In genomic region chr7:6825236-6826125, GRCh38 we compare ENCODE assay signal across 8 cellular contexts. TPM values are rescaled to one million over a fixed set of nuclear protein-coding genes. Genes with fewer than 3 reads are reported as not detected.
DNase-seq lines count a peak whose midpoint lies in the region; ATAC-seq and TF ChIP-seq lines count a peak whose summit lies in the region.
"Not testable (repeated sequence)": the region's sequence is repeated elsewhere in the genome, so short reads cannot be mapped to it uniquely, and the experiment has no call there.

No MANE protein-coding gene starts in this region.

- H3K9me3 ChIP-seq in ES-I3 (ENCODE audit: control insufficient read depth, insufficient read depth, low read length); KOPT-K1 (ENCODE audit: insufficient read depth, low read length, poor library complexity, severe bottlenecking); thymus (ENCODE audit: control insufficient read depth): not testable (repeated sequence)

- ATAC-seq in GM21381 (IDR thresholded peaks at IDR 0.05; ENCODE audit: unreplicated experiment): peak; percentile 47
- peak; percentile 38 for ATAC-seq in HG02970 (IDR thresholded peaks at IDR 0.05; ENCODE audit: low FRiP score, unreplicated experiment)
- peak; percentile 11 to 49 for ATAC-seq in activated T-cell treated with anti-CD3 and anti-CD28 coated beads, Interleukin-2, amount 50 U/mL, for 72 hours (replicated peaks in 1 of 2)
- peak; percentile 41 to 49 for ATAC-seq in naive B cell (ENCODE audit: low read depth in 2 of 2)

- whole genome bisulfite sequencing in thymus: 28% methylated on average over 9 of the region's 42 CpGs

- peak overlapping the region; percentile 68 for H3K27ac ChIP-seq in KOPT-K1 (ENCODE audit: low read depth, low read length, poor library complexity, severe bottlenecking)
- not testable (repeated sequence) for H3K27ac ChIP-seq in thymus (ENCODE audit: low read depth)

- not testable (repeated sequence) for H3K36me3 ChIP-seq in ES-I3 (ENCODE audit: insufficient read depth, low read length); thymus (ENCODE audit: control insufficient read depth, insufficient read depth)
- H3K36me3 ChIP-seq in KOPT-K1 (ENCODE audit: insufficient read depth, low read length): peaks cover 32% of the 10 kb centered on the region

- peaks cover 4 to 12% of the 10 kb centered on the region in 2 donors for H3K36me3 Mint-ChIP-seq in activated T-cell treated with anti-CD3 and anti-CD28 coated beads, Interleukin-2, amount 50 U/mL, for 72 hours (ENCODE audit: insufficient read depth in 2 of 2)
- not testable (repeated sequence) for H3K36me3 Mint-ChIP-seq in naive B cell

- not testable (repeated sequence) for H3K4me1 ChIP-seq in ES-I3 (ENCODE audit: insufficient read depth, low read length); thymus (ENCODE audit: control insufficient read depth, insufficient read depth, low read length)

- DNase-seq in activated T-cell treated with anti-CD3 and anti-CD28 coated beads, Interleukin-2, amount 50 U/mL, for 72 hours; epithelial cell of proximal tubule (ENCODE audit: low read depth); naive B cell: not testable (repeated sequence)

- peak overlapping the region; percentile 70 to 77 for H3K4me3 Mint-ChIP-seq in activated T-cell treated with anti-CD3 and anti-CD28 coated beads, Interleukin-2, amount 50 U/mL, for 72 hours
- H3K4me3 Mint-ChIP-seq in naive B cell: peak overlapping the region in 7 of 8 donors; percentile 6 to 96 (median 87)

- not testable (repeated sequence) for H3K9me3 Mint-ChIP-seq in activated T-cell treated with anti-CD3 and anti-CD28 coated beads, Interleukin-2, amount 50 U/mL, for 72 hours; naive B cell

- not testable (repeated sequence) for TF ChIP-seq CTCF in epithelial cell of proximal tubule (conservative IDR thresholded peaks at IDR 0.05; ENCODE audit: low read depth, low read length)

- H3K27me3 Mint-ChIP-seq in activated T-cell treated with anti-CD3 and anti-CD28 coated beads, Interleukin-2, amount 50 U/mL, for 72 hours (ENCODE audit: low read depth): not testable (repeated sequence)
- H3K27me3 Mint-ChIP-seq in naive B cell: peaks cover 9 to 13% (median 13%) of the 10 kb centered on the region in 3 donors

- not testable (repeated sequence) for H3K4me1 Mint-ChIP-seq in activated T-cell treated with anti-CD3 and anti-CD28 coated beads, Interleukin-2, amount 50 U/mL, for 72 hours (ENCODE audit: low read depth); naive B cell

- peak overlapping the region; percentile 42; the same call in 1 of the 2 replicates for H3K9ac ChIP-seq in ES-I3 (ENCODE audit: low read depth, low read length)

- H3K27ac Mint-ChIP-seq in activated T-cell treated with anti-CD3 and anti-CD28 coated beads, Interleukin-2, amount 50 U/mL, for 72 hours: peak overlapping the region; percentile 34
- peak overlapping the region in 5 of 6 donors; percentile 10 to 92 (median 42) for H3K27ac Mint-ChIP-seq in naive B cell

- peak overlapping the region; percentile 45 for H3K4me3 ChIP-seq in epithelial cell of proximal tubule (ENCODE audit: low read depth, low read length)
- H3K4me3 ChIP-seq in thymus (ENCODE audit: low read length): peak overlapping the region; percentile 52

- H3K27me3 ChIP-seq in thymus (ENCODE audit: control insufficient read depth, insufficient read depth): not testable (repeated sequence)

RNA-seq across cellular contexts. Expression of gene CCZ1B, which starts 0.6 kb away (rescaled TPM):
- 100 to 1,000 TPM in 1 of 2 donors, 10 to 100 TPM in 1; 70.9 to 108 TPM for total RNA-seq in activated T-cell treated with anti-CD3 and anti-CD28 coated beads, Interleukin-2, amount 50 U/mL, for 72 hours
- total RNA-seq in epithelial cell of proximal tubule: 15.1 and 64.3 TPM in 2 replicates
- 10 to 100 TPM; 13.0 to 40.8 (median 29.7) TPM for polyA plus RNA-seq in naive B cell (ENCODE audit: low read depth in 6 of 6)
- polyA plus RNA-seq in thymus: 62.4 TPM
